ENCODE assay signal across 13 cellular contexts in genomic region chr19:10915511-10916091, GRCh38. TPM values are rescaled to one million over a fixed set of nuclear protein-coding genes. Genes with fewer than 3 reads are reported as not detected.
DNase-seq lines count a peak whose midpoint lies in the region; ATAC-seq, FAIRE-seq and TF ChIP-seq lines count a peak whose summit lies in the region.
"Had no signal": no experiment of that assay in that cellular context is flagged by ENCODE, and none has a peak within 500 bp of the region (broad histone marks: within the 10 kb centered on the region; RNA-seq: fewer than 3 reads in every experiment).

No MANE protein-coding gene starts in this region.

- CTCF ChIA-PET in BJ (lab: Yijun Ruan, JAX) = interaction anchor here (0.6 to 5.7 kb wide), 11 partner anchors 9 to 146 kb away, joined by 3 to 37 read pairs (median 5); partner anchors contain the start of gene CARM1
- CTCF ChIA-PET in IMR-90 (lab: Yijun Ruan, JAX) = interaction anchor here (0.8 to 1.5 kb wide), 3 partner anchors 17 to 51 kb away, joined by 3 to 6 read pairs (median 4); partner anchors contain the start of gene CARM1
- CTCF ChIA-PET in mammary epithelial cell (lab: Charles Lee; ENCODE audit: low non-redundant PET) = no interaction called here
- CTCF ChIA-PET in HepG2 (lab: Yijun Ruan, JAX; ENCODE audit: low intra/inter-chr PET ratio, low total read pairs) = no interaction called here

- TF ChIP-seq RAD21 in IMR-90 (IDR thresholded peaks at IDR 0.05; ENCODE audit: low read length) = no peak; the same call in 1 of the 2 replicates
- no peak for TF ChIP-seq RAD21 in HepG2 (CRISPR knock-in tag; IDR thresholded peaks at IDR 0.05)

- H3K4me3 ChIP-seq in BJ (ENCODE audit: low read depth, low read length) (no peak overlapping the region), IMR-90 (ENCODE audit: insufficient read depth, low read depth, low read length) (no peak overlapping the region), mammary epithelial cell (replicated peaks in 1 of 3; ENCODE audit: insufficient read depth in 1 of 3, low read depth in 2 of 3, low read length in 3 of 3) (no peak overlapping the region), mucosa of descending colon (no peak overlapping the region), HepG2 (replicated peaks in 1 of 3; ENCODE audit: insufficient read depth in 1 of 3, low read depth in 2 of 3, low read length in 3 of 3) (no peak overlapping the region)
- H3K4me3 ChIP-seq: sigmoid colon had no signal

- no peak overlapping the region for H3K4ac ChIP-seq in IMR-90 (ENCODE audit: low read depth, low read length)

- H2AFZ ChIP-seq in IMR-90 (replicated peaks; ENCODE audit: low read length, poor library complexity) = peak overlapping the region; percentile 70
- H2AFZ ChIP-seq in mammary epithelial cell (ENCODE audit: low read depth, low read length) = no peak overlapping the region
- no peak overlapping the region for H2AFZ ChIP-seq in HepG2 (ENCODE audit: low read length)

- H3K9ac ChIP-seq in IMR-90 (ENCODE audit: low read depth, low read length) = no peak overlapping the region
- no peak overlapping the region for H3K9ac ChIP-seq in mammary epithelial cell (ENCODE audit: insufficient read depth, low read length)
- no peak overlapping the region for H3K9ac ChIP-seq in HepG2 (ENCODE audit: insufficient read depth, low read depth, low read length)

- peaks cover 9 to 27% of the 10 kb centered on the region in 2 experiments; a peak in 3 of 4 replicates for H3K79me1 ChIP-seq in IMR-90 (ENCODE audit: low read depth in 1 of 2, low read length in 2 of 2)

- H4K91ac ChIP-seq in IMR-90 (ENCODE audit: insufficient read depth, low read depth, low read length) = no peak overlapping the region

- peak overlapping the region; percentile 60 for H2AK9ac ChIP-seq in IMR-90 (replicated peaks; ENCODE audit: low read depth, low read length, poor library complexity)

- in situ Hi-C loops in IMR-90 (cut with MboI; ENCODE audit: low sequenced_read_pairs) = no loop called here
- in situ Hi-C loops in mammary epithelial cell (cut with MboI; ENCODE audit: low sequenced_read_pairs in 2 of 2) = no loop called here
- in situ Hi-C loops in HepG2 (cut with HindIII; ENCODE audit: extremely low pct_ligation_motif_present, low pct_unique_long_range_greater_than_20kb) = no loop called here
- in situ Hi-C loops in GM13976 (cut with MboI; ENCODE audit: low sequenced_read_pairs, unreplicated experiment) = no loop called here
- in situ Hi-C loops in G401 (cut with HindIII; ENCODE audit: low sequenced_read_pairs) = loop anchor here (10.0 kb wide), 1 partner anchor 129 kb away; no protein-coding TSS in a partner anchor

- no peak for TF ChIP-seq POLR2A in IMR-90 (IDR thresholded peaks at IDR 0.05; ENCODE audit: low read depth, low read length)
- TF ChIP-seq POLR2A in HepG2 (IDR thresholded peaks at IDR 0.05; ENCODE audit: insufficient read depth in 1 of 2, low read depth in 2 of 2, low read length in 2 of 2) = no peak

- TF ChIP-seq CTCF in BJ (IDR thresholded peaks at IDR 0.05; ENCODE audit: insufficient read depth, low read depth, low read length) (peak; percentile 72), IMR-90 (conservative IDR thresholded peaks at IDR 0.05; ENCODE audit: low read depth, low read length) (peak; percentile 30; the same call in 1 of the 2 replicates), mammary epithelial cell (conservative IDR thresholded peaks at IDR 0.05 in 1 of 2, IDR thresholded peaks at IDR 0.05 in 1 of 2; ENCODE audit: extremely low read depth in 1 of 2, insufficient read depth in 1 of 2, low read depth in 1 of 2, low read length in 2 of 2) (no peak), mucosa of descending colon (IDR thresholded peaks at IDR 0.05) (no peak), HepG2 (CRISPR knock-in tag; IDR thresholded peaks at IDR 0.05) (no peak), GM13976 (IDR thresholded peaks at IDR 0.05; ENCODE audit: borderline replicate concordance, control extremely low read depth, extremely low read depth, insufficient read depth, missing control alignments) (no peak)

- H4K5ac ChIP-seq in IMR-90 (ENCODE audit: low read depth, low read length) = no peak overlapping the region

- no peak for TF ChIP-seq EP300 in HepG2 (IDR thresholded peaks at IDR 0.05; ENCODE audit: low read depth in 2 of 2, low read length in 2 of 2)
- TF ChIP-seq EP300 in HepG2 (CRISPR knock-in tag; IDR thresholded peaks at IDR 0.05; ENCODE audit: borderline replicate concordance) = no peak

- H3K27ac ChIP-seq in IMR-90 (ENCODE audit: insufficient read depth, low read length) (no peak overlapping the region), mammary epithelial cell (ENCODE audit: insufficient read depth, low read depth, low read length) (no peak overlapping the region), HepG2 (ENCODE audit: extremely low read length, insufficient read depth, low read length) (no peak overlapping the region)
- H3K27ac ChIP-seq: sigmoid colon had no signal

- dilution Hi-C loops in IMR-90 (cut with HindIII; ENCODE audit: low sequenced_read_pairs, unreplicated experiment) = no loop called here
- dilution Hi-C loops in mammary epithelial cell (cut with HindIII; ENCODE audit: low sequenced_read_pairs) = loop anchor here (10.0 kb wide), 1 partner anchor 91 kb away; no protein-coding TSS in a partner anchor

- no peak overlapping the region for H4K8ac ChIP-seq in IMR-90 (ENCODE audit: low read depth in 2 of 2, low read length in 2 of 2)

- H3K18ac ChIP-seq in IMR-90 (ENCODE audit: low read depth, low read length) = no peak overlapping the region

- no peak overlapping the region for H2BK20ac ChIP-seq in IMR-90 (ENCODE audit: low read depth, low read length)

- H3K4me2 ChIP-seq in IMR-90 (ENCODE audit: low read depth, low read length) (no peak overlapping the region), mammary epithelial cell (ENCODE audit: insufficient read depth, low read depth, low read length) (peak overlapping the region; percentile 12), HepG2 (ENCODE audit: low read depth, low read length) (no peak overlapping the region)

- BruUV-seq in IMR-90 (replicated peaks; lab: Mats Ljungman, UMichigan) = no TSS peak
- BruUV-seq in mammary epithelial cell (replicated peaks; lab: Mats Ljungman, UMichigan) = no TSS peak
- BruUV-seq in HepG2 (replicated peaks; lab: Mats Ljungman, UMichigan) = no TSS peak

- DNase-seq in BJ (ENCODE audit: low read depth) (peak; percentile 78), IMR-90 (peak; percentile 86), mammary epithelial cell (peak; percentile 75), mucosa of descending colon (no peak), HepG2 (ENCODE audit: low spot score) (no peak), GM13976 (ENCODE audit: low spot score) (no peak), G401 (ENCODE audit: low spot score) (no peak)
- no peak for DNase-seq in activated T-cell treated with anti-CD3 and anti-CD28 coated beads, Interleukin-2, amount 50 U/mL, for 48 hours
- DNase-seq: activated CD4-positive, alpha-beta T cell treated with anti-CD3 and anti-CD28 coated beads for 1 hour; activated naive CD4-positive, alpha-beta T cell treated with anti-CD3 and anti-CD28 coated beads for 36 hours; NCI-H1105; RPMI8226; sigmoid colon had no signal

- H4K20me1 ChIP-seq in IMR-90 (ENCODE audit: insufficient read depth, low read length) = peaks cover 14% of the 10 kb centered on the region
- no peaks in the 10 kb centered on the region for H4K20me1 ChIP-seq in mammary epithelial cell (ENCODE audit: insufficient read depth, low read length)
- no peaks in the 10 kb centered on the region for H4K20me1 ChIP-seq in HepG2 (ENCODE audit: insufficient read depth, low read length)

- no peaks in the 10 kb centered on the region for H3K9me1 ChIP-seq in IMR-90 (ENCODE audit: insufficient read depth, low read length)

- H2AK5ac ChIP-seq in IMR-90 (ENCODE audit: low read depth, low read length) = no peak overlapping the region; the same call in 1 of the 2 replicates

- H3K4me1 ChIP-seq in IMR-90 (ENCODE audit: control insufficient read depth, insufficient read depth, low read length) (peaks cover 12% of the 10 kb centered on the region), mammary epithelial cell (ENCODE audit: insufficient read depth, low read length) (peaks cover 14% of the 10 kb centered on the region), mucosa of descending colon (ENCODE audit: low read depth) (no peaks in the 10 kb centered on the region), HepG2 (ENCODE audit: insufficient read depth, low read length) (no peaks in the 10 kb centered on the region)
- H3K4me1 ChIP-seq: sigmoid colon had no signal

- peak; percentile 88 for ATAC-seq in IMR-90 (ENCODE audit: low read depth)
- peak; percentile 28 for ATAC-seq in mucosa of descending colon
- ATAC-seq in HepG2 = no peak; the same call in 2 of the 3 replicates

- H3K9me3 ChIP-seq in IMR-90 (ENCODE audit: control insufficient read depth, insufficient read depth, low read length) (no peaks in the 10 kb centered on the region), mammary epithelial cell (replicated peaks; ENCODE audit: insufficient read depth, low read length) (no peaks in the 10 kb centered on the region), mucosa of descending colon (no peaks in the 10 kb centered on the region), HepG2 (ENCODE audit: low read length) (no peaks in the 10 kb centered on the region)
- H3K9me3 ChIP-seq: sigmoid colon had no signal

- H3K36me3 ChIP-seq in BJ (ENCODE audit: control insufficient read depth, insufficient read depth, low read length) (peaks cover 38% of the 10 kb centered on the region), IMR-90 (ENCODE audit: control insufficient read depth, insufficient read depth, low read length) (peaks cover 52% of the 10 kb centered on the region), mammary epithelial cell (ENCODE audit: insufficient read depth, low read length) (no peaks in the 10 kb centered on the region), mucosa of descending colon (ENCODE audit: low read depth) (no peaks in the 10 kb centered on the region), HepG2 (replicated peaks in 1 of 2; ENCODE audit: control insufficient read depth in 1 of 2, insufficient read depth in 2 of 2, low read length in 2 of 2) (peaks cover 36 to 61% of the 10 kb centered on the region in 2 experiments; a peak in 4 of 5 replicates)

- no peak overlapping the region for H3K23ac ChIP-seq in IMR-90 (ENCODE audit: low read depth, low read length)

- no peak overlapping the region for H3K14ac ChIP-seq in IMR-90 (replicated peaks; ENCODE audit: low read depth, low read length)

- 81% methylated on average over 5 of the region's 15 CpGs; no CpG with 5 or more reads in 1 of the 2 experiments for WGBS in IMR-90 (ENCODE audit: extremely low coverage in 2 of 2, insufficient read length in 1 of 2), 2 experiments
- WGBS in mammary epithelial cell (ENCODE audit: low coverage, missing lambda C conversion rate) = 57% methylated on average over 14 of the region's 15 CpGs
- WGBS in HepG2 (ENCODE audit: low lambda C conversion rate) = 97% methylated on average over 7 of the region's 15 CpGs

- no peak overlapping the region for H2BK15ac ChIP-seq in IMR-90 (ENCODE audit: low read depth, low read length)

- POLR2A ChIA-PET in BJ (lab: Charles Lee) = no interaction called here
- POLR2A ChIA-PET in IMR-90 (lab: Charles Lee; ENCODE audit: unreplicated experiment) = no interaction called here
- POLR2A ChIA-PET in HepG2 (lab: Yijun Ruan, JAX) = no interaction called here

- intact Hi-C loops in IMR-90 (cut with micrococcal nuclease) = no loop called here
- intact Hi-C loops in mammary epithelial cell (cut with micrococcal nuclease) = loop anchor here (1.0 kb wide), 1 partner anchor 43 kb away; no protein-coding TSS in a partner anchor
- intact Hi-C loops in mucosa of descending colon (cut with DNase I, micrococcal nuclease) = no loop called here
- intact Hi-C loops in HepG2 (cut with micrococcal nuclease; ENCODE audit: unreplicated experiment) = no loop called here

- no peak overlapping the region for H3K56ac ChIP-seq in IMR-90 (ENCODE audit: extremely low read depth, insufficient read depth, low read length)

- H2BK120ac ChIP-seq in IMR-90 (ENCODE audit: low read depth, low read length) = no peak overlapping the region

- H3K27me3 ChIP-seq in BJ (ENCODE audit: control insufficient read depth, insufficient read depth, low read length) = no peaks in the 10 kb centered on the region
- no peaks in the 10 kb centered on the region for H3K27me3 ChIP-seq in IMR-90 (ENCODE audit: control insufficient read depth, insufficient read depth, low read length)
- H3K27me3 ChIP-seq in mammary epithelial cell (ENCODE audit: insufficient read depth, low read length) = no peaks in the 10 kb centered on the region
- no peaks in the 10 kb centered on the region for H3K27me3 ChIP-seq in HepG2 (ENCODE audit: control insufficient read depth in 1 of 2, insufficient read depth in 2 of 2, low read length in 2 of 2)
- H3K27me3 ChIP-seq: sigmoid colon had no signal

- H3K79me2 ChIP-seq in mammary epithelial cell (ENCODE audit: insufficient read depth, low read length) = no peaks in the 10 kb centered on the region
- no peaks in the 10 kb centered on the region for H3K79me2 ChIP-seq in HepG2 (ENCODE audit: insufficient read depth, low read length)

- peak overlapping the region; percentile 21 for H2BK5ac ChIP-seq in IMR-90 (ENCODE audit: low read depth, low read length, poor library complexity, severe bottlenecking)

- no peak for FAIRE-seq in HepG2 (lab: Jason Lieb, UNC)

RNA-seq across cellular contexts. Expression of gene YIPF2, which starts 12.8 kb away (rescaled TPM):
- polyA plus RNA-seq in BJ (2011; rRNA removed) (79.3 and 138 TPM in 2 replicates), IMR-90 (2012; rRNA removed) (78.0 and 110 TPM in 2 replicates), mammary epithelial cell (52.0 TPM), HepG2 (2011; rRNA removed) (53.2 and 59.7 TPM in 2 replicates)
- polyA minus RNA-seq in BJ (2011; rRNA and poly(A)+ RNA removed) = 73.8 and 112 TPM in 2 replicates
- total RNA-seq in IMR-90 (2012; rRNA removed) (53.6 and 61.5 TPM in 2 replicates), mammary epithelial cell (100 to 1,000 TPM in 1 of 2 donors, 10 to 100 TPM in 1; 57.1 to 112 TPM), mucosa of descending colon (10 to 100 TPM; 34.0 to 55.8 (median 55.2) TPM), HepG2 (2016; rRNA removed; fragmentation: Illumina TruSeq; extraction: Trizol) (22.7 and 37.3 TPM in 2 replicates)
- polyA plus RNA-seq in IMR-90 (2012; cell fraction: cytosol; rRNA removed) = 74.0 and 129 TPM in 2 replicates
- polyA plus RNA-seq in IMR-90 (2012; cell fraction: nucleus; rRNA removed; ENCODE audit: low replicate concordance) = 108 and 239 TPM in 2 replicates
- polyA minus RNA-seq in mammary epithelial cell = 39.4 TPM
- 17.0 and 24.9 TPM in 2 replicates for total RNA-seq in HepG2 (2016; cell fraction: cytosol; rRNA removed; fragmentation: Illumina TruSeq; extraction: Trizol; ENCODE audit: low read depth)
- total RNA-seq in HepG2 (2016; cell fraction: insoluble cytoplasmic fraction; rRNA removed; fragmentation: Illumina TruSeq; extraction: Trizol) = 18.1 and 40.3 TPM in 2 replicates
- total RNA-seq in HepG2 (2016; cell fraction: membrane; rRNA removed; fragmentation: Illumina TruSeq; extraction: Trizol) = 33.8 and 40.6 TPM in 2 replicates
- 29.4 and 31.8 TPM in 2 replicates for total RNA-seq in HepG2 (2016; cell fraction: nucleus; rRNA removed; fragmentation: Illumina TruSeq; extraction: Trizol)
- polyA plus RNA-seq in HepG2 (2011; cell fraction: cytosol; rRNA removed) = 46.3 and 77.8 TPM in 2 replicates
- 119 and 138 TPM in 2 replicates for polyA plus RNA-seq in HepG2 (2011; cell fraction: nucleus; rRNA removed)
- 23.3 and 34.0 TPM in 2 replicates for polyA plus RNA-seq in HepG2 (2012)
- 20.2 and 27.8 TPM in 2 replicates for polyA plus RNA-seq in HepG2 (2016; cell fraction: cytosol; fragmentation: Illumina TruSeq; extraction: Trizol; ENCODE audit: low read depth)
- polyA plus RNA-seq in HepG2 (2016; cell fraction: insoluble cytoplasmic fraction; fragmentation: Illumina TruSeq; extraction: Trizol; ENCODE audit: low read depth) = 19.3 and 20.0 TPM in 2 replicates
- 25.6 and 30.0 TPM in 2 replicates for polyA plus RNA-seq in HepG2 (2016; cell fraction: membrane; fragmentation: Illumina TruSeq; extraction: Trizol; ENCODE audit: low read depth)
- polyA plus RNA-seq in HepG2 (2016; cell fraction: nucleus; fragmentation: Illumina TruSeq; extraction: Trizol; ENCODE audit: insufficient read depth, low read depth) = 55.7 and 57.0 TPM in 2 replicates
- polyA minus RNA-seq in HepG2 (2011; rRNA and poly(A)+ RNA removed; ENCODE audit: low replicate concordance) = 50.6 and 120 TPM in 2 replicates
- 34.1 and 39.4 TPM in 2 replicates for polyA minus RNA-seq in HepG2 (2011; cell fraction: cytosol; rRNA and poly(A)+ RNA removed)
- 26.1 and 28.1 TPM in 2 replicates for polyA minus RNA-seq in HepG2 (2011; cell fraction: nucleus; rRNA and poly(A)+ RNA removed)
- 42.5 and 71.1 TPM in 2 replicates for total RNA-seq in G401 (2014; rRNA removed; shearing (Covaris generic))

RNA-seq across cellular contexts. Expression of gene TIMM29, which starts 13.0 kb away (rescaled TPM):
- polyA plus RNA-seq in BJ (2011; rRNA removed) (6.7 and 9.1 TPM in 2 replicates), IMR-90 (2012; rRNA removed) (9.3 and 10.8 TPM in 2 replicates), mammary epithelial cell (7.7 TPM), HepG2 (2011; rRNA removed) (7.0 and 7.1 TPM in 2 replicates)
- polyA minus RNA-seq in BJ (2011; rRNA and poly(A)+ RNA removed) = 4.6 and 5.5 TPM in 2 replicates
- total RNA-seq in IMR-90 (2012; rRNA removed) (13.4 and 13.9 TPM in 2 replicates), mammary epithelial cell (10 to 100 TPM; 17.2 to 28.8 TPM), mucosa of descending colon (10 to 100 TPM; 18.5 to 25.0 (median 22.7) TPM), HepG2 (2016; rRNA removed; fragmentation: Illumina TruSeq; extraction: Trizol) (25.6 and 33.8 TPM in 2 replicates)
- 13.5 and 20.9 TPM in 2 replicates for polyA plus RNA-seq in IMR-90 (2012; cell fraction: cytosol; rRNA removed)
- 5.5 and 16.3 TPM in 2 replicates for polyA plus RNA-seq in IMR-90 (2012; cell fraction: nucleus; rRNA removed; ENCODE audit: low replicate concordance)
- polyA minus RNA-seq in mammary epithelial cell = 2.2 TPM
- 5.7 and 6.8 TPM in 2 replicates for total RNA-seq in HepG2 (2016; cell fraction: cytosol; rRNA removed; fragmentation: Illumina TruSeq; extraction: Trizol; ENCODE audit: low read depth)
- 21.9 and 35.0 TPM in 2 replicates for total RNA-seq in HepG2 (2016; cell fraction: insoluble cytoplasmic fraction; rRNA removed; fragmentation: Illumina TruSeq; extraction: Trizol)
- total RNA-seq in HepG2 (2016; cell fraction: membrane; rRNA removed; fragmentation: Illumina TruSeq; extraction: Trizol) = 17.3 and 19.4 TPM in 2 replicates
- 14.3 and 19.7 TPM in 2 replicates for total RNA-seq in HepG2 (2016; cell fraction: nucleus; rRNA removed; fragmentation: Illumina TruSeq; extraction: Trizol)
- polyA plus RNA-seq in HepG2 (2011; cell fraction: cytosol; rRNA removed) = 6.4 and 7.7 TPM in 2 replicates
- polyA plus RNA-seq in HepG2 (2011; cell fraction: nucleus; rRNA removed) = 6.8 and 6.9 TPM in 2 replicates
- polyA plus RNA-seq in HepG2 (2012) = 11.2 and 12.5 TPM in 2 replicates
- polyA plus RNA-seq in HepG2 (2016; cell fraction: cytosol; fragmentation: Illumina TruSeq; extraction: Trizol; ENCODE audit: low read depth) = 4.1 and 4.4 TPM in 2 replicates
- 17.0 and 19.4 TPM in 2 replicates for polyA plus RNA-seq in HepG2 (2016; cell fraction: insoluble cytoplasmic fraction; fragmentation: Illumina TruSeq; extraction: Trizol; ENCODE audit: low read depth)
- 9.5 and 10.3 TPM in 2 replicates for polyA plus RNA-seq in HepG2 (2016; cell fraction: membrane; fragmentation: Illumina TruSeq; extraction: Trizol; ENCODE audit: low read depth)
- polyA plus RNA-seq in HepG2 (2016; cell fraction: nucleus; fragmentation: Illumina TruSeq; extraction: Trizol; ENCODE audit: insufficient read depth, low read depth) = 18.8 and 25.6 TPM in 2 replicates
- polyA minus RNA-seq in HepG2 (2011; rRNA and poly(A)+ RNA removed; ENCODE audit: low replicate concordance) = 7.1 and 11.2 TPM in 2 replicates
- polyA minus RNA-seq in HepG2 (2011; cell fraction: cytosol; rRNA and poly(A)+ RNA removed) = 7.9 and 8.4 TPM in 2 replicates
- 5.7 and 5.8 TPM in 2 replicates for polyA minus RNA-seq in HepG2 (2011; cell fraction: nucleus; rRNA and poly(A)+ RNA removed)
- 58.4 and 70.7 TPM in 2 replicates for total RNA-seq in G401 (2014; rRNA removed; shearing (Covaris generic))

RNA-seq across cellular contexts. Expression of gene CARM1, which starts 44.2 kb away (rescaled TPM):
- polyA plus RNA-seq in BJ (2011; rRNA removed) = 17.9 and 33.7 TPM in 2 replicates
- polyA minus RNA-seq in BJ (2011; rRNA and poly(A)+ RNA removed) = 26.6 and 27.8 TPM in 2 replicates
- total RNA-seq in IMR-90 (2012; rRNA removed) = 17.2 and 20.3 TPM in 2 replicates
- 67.1 and 72.1 TPM in 2 replicates for polyA plus RNA-seq in IMR-90 (2012; rRNA removed)
- polyA plus RNA-seq in IMR-90 (2012; cell fraction: cytosol; rRNA removed) = 48.1 and 93.2 TPM in 2 replicates
- 66.7 and 125 TPM in 2 replicates for polyA plus RNA-seq in IMR-90 (2012; cell fraction: nucleus; rRNA removed; ENCODE audit: low replicate concordance)
- total RNA-seq in mammary epithelial cell = 10 to 100 TPM; 29.2 to 58.5 TPM
- polyA plus RNA-seq in mammary epithelial cell = 56.7 TPM
- polyA minus RNA-seq in mammary epithelial cell = 38.8 TPM
- total RNA-seq in mucosa of descending colon = 10 to 100 TPM; 49.1 to 54.3 (median 49.7) TPM
- total RNA-seq in HepG2 (2016; rRNA removed; fragmentation: Illumina TruSeq; extraction: Trizol) = 21.9 and 27.6 TPM in 2 replicates
- 8.8 and 9.4 TPM in 2 replicates for total RNA-seq in HepG2 (2016; cell fraction: cytosol; rRNA removed; fragmentation: Illumina TruSeq; extraction: Trizol; ENCODE audit: low read depth)
- total RNA-seq in HepG2 (2016; cell fraction: insoluble cytoplasmic fraction; rRNA removed; fragmentation: Illumina TruSeq; extraction: Trizol) = 18.6 and 27.9 TPM in 2 replicates
- total RNA-seq in HepG2 (2016; cell fraction: membrane; rRNA removed; fragmentation: Illumina TruSeq; extraction: Trizol) = 21.1 and 24.7 TPM in 2 replicates
- total RNA-seq in HepG2 (2016; cell fraction: nucleus; rRNA removed; fragmentation: Illumina TruSeq; extraction: Trizol) = 16.8 and 18.1 TPM in 2 replicates
- 53.0 and 55.8 TPM in 2 replicates for polyA plus RNA-seq in HepG2 (2011; rRNA removed)
- polyA plus RNA-seq in HepG2 (2011; cell fraction: cytosol; rRNA removed) = 27.6 and 51.7 TPM in 2 replicates
- 83.1 and 120 TPM in 2 replicates for polyA plus RNA-seq in HepG2 (2011; cell fraction: nucleus; rRNA removed)
- 33.4 and 44.2 TPM in 2 replicates for polyA plus RNA-seq in HepG2 (2012)
- polyA plus RNA-seq in HepG2 (2016; cell fraction: cytosol; fragmentation: Illumina TruSeq; extraction: Trizol; ENCODE audit: low read depth) = 12.8 and 12.9 TPM in 2 replicates
- 41.9 and 59.7 TPM in 2 replicates for polyA plus RNA-seq in HepG2 (2016; cell fraction: insoluble cytoplasmic fraction; fragmentation: Illumina TruSeq; extraction: Trizol; ENCODE audit: low read depth)
- polyA plus RNA-seq in HepG2 (2016; cell fraction: membrane; fragmentation: Illumina TruSeq; extraction: Trizol; ENCODE audit: low read depth) = 29.0 and 31.4 TPM in 2 replicates
- 54.5 and 65.3 TPM in 2 replicates for polyA plus RNA-seq in HepG2 (2016; cell fraction: nucleus; fragmentation: Illumina TruSeq; extraction: Trizol; ENCODE audit: insufficient read depth, low read depth)
- 34.3 and 76.6 TPM in 2 replicates for polyA minus RNA-seq in HepG2 (2011; rRNA and poly(A)+ RNA removed; ENCODE audit: low replicate concordance)
- 18.8 and 19.0 TPM in 2 replicates for polyA minus RNA-seq in HepG2 (2011; cell fraction: cytosol; rRNA and poly(A)+ RNA removed)
- 16.2 and 20.0 TPM in 2 replicates for polyA minus RNA-seq in HepG2 (2011; cell fraction: nucleus; rRNA and poly(A)+ RNA removed)
- total RNA-seq in G401 (2014; rRNA removed; shearing (Covaris generic)) = 41.8 and 54.2 TPM in 2 replicates

RNA-seq across cellular contexts. Expression of gene SMARCA4, which starts 45.2 kb away (rescaled TPM):
- polyA plus RNA-seq in BJ (2011; rRNA removed) = 25.2 and 46.3 TPM in 2 replicates
- polyA minus RNA-seq in BJ (2011; rRNA and poly(A)+ RNA removed) = 90.3 and 113 TPM in 2 replicates
- 41.4 and 53.3 TPM in 2 replicates for total RNA-seq in IMR-90 (2012; rRNA removed)
- polyA plus RNA-seq in IMR-90 (2012; rRNA removed) = 73.6 and 85.6 TPM in 2 replicates
- 54.5 and 62.3 TPM in 2 replicates for polyA plus RNA-seq in IMR-90 (2012; cell fraction: cytosol; rRNA removed)
- polyA plus RNA-seq in IMR-90 (2012; cell fraction: nucleus; rRNA removed; ENCODE audit: low replicate concordance) = 111 and 135 TPM in 2 replicates
- total RNA-seq in mammary epithelial cell = 100 to 1,000 TPM in 1 of 2 donors, 10 to 100 TPM in 1; 67.0 to 110 TPM
- 59.2 TPM for polyA plus RNA-seq in mammary epithelial cell
- 138 TPM for polyA minus RNA-seq in mammary epithelial cell
- 10 to 100 TPM; 81.5 to 86.5 (median 86.3) TPM for total RNA-seq in mucosa of descending colon
- 45.9 and 61.5 TPM in 2 replicates for total RNA-seq in HepG2 (2016; rRNA removed; fragmentation: Illumina TruSeq; extraction: Trizol)
- total RNA-seq in HepG2 (2016; cell fraction: cytosol; rRNA removed; fragmentation: Illumina TruSeq; extraction: Trizol; ENCODE audit: low read depth) = 13.7 and 14.9 TPM in 2 replicates
- 46.7 and 48.0 TPM in 2 replicates for total RNA-seq in HepG2 (2016; cell fraction: insoluble cytoplasmic fraction; rRNA removed; fragmentation: Illumina TruSeq; extraction: Trizol)
- 29.6 and 31.5 TPM in 2 replicates for total RNA-seq in HepG2 (2016; cell fraction: membrane; rRNA removed; fragmentation: Illumina TruSeq; extraction: Trizol)
- total RNA-seq in HepG2 (2016; cell fraction: nucleus; rRNA removed; fragmentation: Illumina TruSeq; extraction: Trizol) = 40.2 and 49.1 TPM in 2 replicates
- 25.4 and 28.7 TPM in 2 replicates for polyA plus RNA-seq in HepG2 (2011; rRNA removed)
- polyA plus RNA-seq in HepG2 (2011; cell fraction: cytosol; rRNA removed) = 17.4 and 25.0 TPM in 2 replicates
- 76.1 and 88.8 TPM in 2 replicates for polyA plus RNA-seq in HepG2 (2011; cell fraction: nucleus; rRNA removed)
- polyA plus RNA-seq in HepG2 (2012) = 42.7 and 48.1 TPM in 2 replicates
- 7.8 and 9.0 TPM in 2 replicates for polyA plus RNA-seq in HepG2 (2016; cell fraction: cytosol; fragmentation: Illumina TruSeq; extraction: Trizol; ENCODE audit: low read depth)
- 65.5 and 92.2 TPM in 2 replicates for polyA plus RNA-seq in HepG2 (2016; cell fraction: insoluble cytoplasmic fraction; fragmentation: Illumina TruSeq; extraction: Trizol; ENCODE audit: low read depth)
- polyA plus RNA-seq in HepG2 (2016; cell fraction: membrane; fragmentation: Illumina TruSeq; extraction: Trizol; ENCODE audit: low read depth) = 20.1 and 25.6 TPM in 2 replicates
- polyA plus RNA-seq in HepG2 (2016; cell fraction: nucleus; fragmentation: Illumina TruSeq; extraction: Trizol; ENCODE audit: insufficient read depth, low read depth) = 103 and 106 TPM in 2 replicates
- polyA minus RNA-seq in HepG2 (2011; rRNA and poly(A)+ RNA removed; ENCODE audit: low replicate concordance) = 91.5 and 97.2 TPM in 2 replicates
- polyA minus RNA-seq in HepG2 (2011; cell fraction: cytosol; rRNA and poly(A)+ RNA removed) = 47.5 and 47.9 TPM in 2 replicates
- 41.6 and 43.3 TPM in 2 replicates for polyA minus RNA-seq in HepG2 (2011; cell fraction: nucleus; rRNA and poly(A)+ RNA removed)
- total RNA-seq in G401 (2014; rRNA removed; shearing (Covaris generic)) = 214 and 281 TPM in 2 replicates

Comparison
In these comparisons a context has a peak if more than half of its experiments do, and no peak if none do; other contexts are left out.
1. DNase-seq: peak in BJ (single experiment), IMR-90 (single experiment) and mammary epithelial cell (single experiment); none in mucosa of descending colon (0 of 3), HepG2 (single experiment), activated T-cell treated with anti-CD3 and anti-CD28 coated beads, Interleukin-2, amount 50 U/mL, for 48 hours (0 of 2), GM13976 (single experiment) and G401 (single experiment).
2. CTCF ChIP-seq: peak in BJ (single experiment) and IMR-90 (single experiment); none in mammary epithelial cell (0 of 2), mucosa of descending colon (single experiment), HepG2 (single experiment) and GM13976 (single experiment).
3. CTCF ChIA-PET loops: an anchor here in BJ (0.6 to 5.7 kb wide) and IMR-90 (0.8 to 1.5 kb wide); none called in mammary epithelial cell and HepG2.